In genomic region chr11:83908457-83908856, GRCh38 we compare ENCODE assay signal across 26 cellular contexts.
"Had no signal": no experiment of that assay in that cellular context is flagged by ENCODE, and none has a peak within 500 bp of the region (broad histone marks: within the 10 kb centered on the region; RNA-seq: fewer than 3 reads in every experiment).

No MANE protein-coding gene starts in this region.

- H3K4me1 ChIP-seq: stomach, suprapubic skin, testis, thyroid gland, tibial artery, tibial nerve, transverse colon, upper lobe of left lung, upper lobe of right lung, uterus, vagina had no signal

- H3K27ac ChIP-seq: stomach, suprapubic skin, testis, thoracic aorta, thyroid gland, tibial artery, tibial nerve, transverse colon, upper lobe of left lung, upper lobe of right lung, uterus, vagina had no signal

- H3K27me3 ChIP-seq: stomach, suprapubic skin, testis, thyroid gland, tibial artery, tibial nerve, transverse colon, upper lobe of left lung, upper lobe of right lung, uterus, vagina had no signal

- DNase-seq: stimulated activated CD4-positive, alpha-beta T cell treated with anti-CD3 and anti-CD28 coated beads, Interleukin-2, amount 100 ng/mL, for 48 hours; stimulated activated CD4-positive, alpha-beta T cell treated with anti-CD3 and anti-CD28 coated beads, Interleukin-4, amount 100 ng/mL, for 1 hour; stimulated activated CD4-positive, alpha-beta T cell treated with anti-CD3 and anti-CD28 coated beads, Interleukin-4, amount 100 ng/mL, for 24 hours; stimulated activated CD4-positive, alpha-beta T cell treated with anti-CD3 and anti-CD28 coated beads, Interleukin-4, amount 100 ng/mL, for 4 hours; stimulated activated CD8-positive, alpha-beta memory T cell treated with anti-CD3 and anti-CD28 coated beads, Interleukin-4, amount 100 ng/mL, for 48 hours; stimulated activated naive B cell treated with anti-CD40 and anti-IgM and Interleukin-4, amounts not matched to agents 10 μg/mL and 1 μg/mL and 100 μg/mL, for 72 hours; stimulated activated naive CD4-positive, alpha-beta T cell; stimulated activated naive CD4-positive, alpha-beta T cell treated with Interleukin-2 at 50 U/mL for 16 hours; stimulated activated naive CD8-positive, alpha-beta T cell treated with anti-CD3 and anti-CD28 coated beads, Interleukin-15, amount 100 ng/mL, for 72 hours; stimulated activated naive CD8-positive, alpha-beta T cell treated with anti-CD3 and anti-CD28 coated beads, Interleukin-15, Interleukin-2, amounts not matched to agents 100 U/mL and 50 U/mL, for 24 hours; stomach; substantia nigra; testis; thyroid gland; tibial artery; transverse colon; trophoblast cell; upper lobe of left lung; upper lobe of right lung; uterus had no signal

- ATAC-seq: stimulated activated effector memory CD8-positive, alpha-beta T cell treated with anti-CD3 and anti-CD28 coated beads, Interleukin-12 subunit alpha, Interleukin-12 subunit beta, amount 100 ng/mL, for 72 hours; stimulated activated naive B cell treated with anti-CD40 and anti-IgM and Interleukin-4, amounts not matched to agents 10 μg/mL and 1 μg/mL and 100 μg/mL, for 72 hours; stimulated activated naive CD8-positive, alpha-beta T cell treated with anti-CD3 and anti-CD28 coated beads, Interleukin-15, amount 100 ng/mL, for 72 hours; stimulated activated naive CD8-positive, alpha-beta T cell treated with anti-CD3 and anti-CD28 coated beads, Interleukin-15, Interleukin-2, amounts not matched to agents 100 U/mL and 50 U/mL, for 24 hours; upper lobe of right lung had no signal

- H3K36me3 ChIP-seq: stomach, suprapubic skin, thoracic aorta, thyroid gland, tibial artery, tibial nerve, transverse colon, upper lobe of left lung, upper lobe of right lung, uterus, vagina had no signal

- H3K9me3 ChIP-seq: stomach, suprapubic skin, testis, thoracic aorta, thyroid gland, tibial artery, tibial nerve, transverse colon, upper lobe of left lung, upper lobe of right lung, uterus, vagina had no signal

- H3K4me3 ChIP-seq: stomach, suprapubic skin, testis, thoracic aorta, thyroid gland, tibial artery, tibial nerve, transverse colon, upper lobe of left lung, upper lobe of right lung, uterus, vagina had no signal

- FAIRE-seq: urothelium cell line had no signal
